23 cellular contexts compared by ENCODE assay signal in genomic region chr12:12810507-12811143, GRCh38. TPM values are rescaled to one million over a fixed set of nuclear protein-coding genes. Genes with fewer than 3 reads are reported as not detected.
DNase-seq lines count a peak whose midpoint lies in the region; ATAC-seq and TF ChIP-seq lines count a peak whose summit lies in the region.
"Had no signal": no experiment of that assay in that cellular context is flagged by ENCODE, and none has a peak within 500 bp of the region (broad histone marks: within the 10 kb centered on the region; RNA-seq: fewer than 3 reads in every experiment).

No MANE protein-coding gene starts in this region.

- TF ChIP-seq EP300 in Ishikawa (IDR thresholded peaks at IDR 0.05; ENCODE audit: borderline replicate concordance), result no peak; the same call in 1 of the 2 replicates

- TF ChIP-seq CTCF in right atrium auricular region (IDR thresholded peaks at IDR 0.05), result no peak
- no peak for TF ChIP-seq CTCF in endodermal cell (conservative IDR thresholded peaks at IDR 0.05)
- TF ChIP-seq CTCF in GM10266 (IDR thresholded peaks at IDR 0.05; ENCODE audit: control insufficient read depth, insufficient read depth, low read depth, missing control alignments), result no peak
- TF ChIP-seq CTCF in glutamatergic neuron (IDR thresholded peaks at IDR 0.05; ENCODE audit: partially characterized antibody, unreplicated experiment), result no peak

- intact Hi-C loops in Right ventricle myocardium superior (cut with DNase I), result no loop called here

- ATAC-seq in Right ventricle myocardium superior (ENCODE audit: poor library complexity) (no peak), HG03108 (IDR thresholded peaks at IDR 0.05; ENCODE audit: unreplicated experiment) (no peak)
- ATAC-seq: body of pancreas, left colon, mucosa of descending colon had no signal

- H3K27ac Mint-ChIP-seq in endodermal cell (no peak overlapping the region), glutamatergic neuron (ENCODE audit: unreplicated experiment) (no peak overlapping the region)

- H3K4me1 ChIP-seq in right atrium auricular region, result peaks cover 0 to 38% of the 10 kb centered on the region in 2 donors
- H3K4me1 ChIP-seq in endodermal cell (ENCODE audit: control insufficient read depth, insufficient read depth, low read length), result peaks cover 6% of the 10 kb centered on the region

- TF ChIP-seq RAD21 in Ishikawa (IDR thresholded peaks at IDR 0.05; ENCODE audit: low read depth), result no peak

- WGBS in endodermal cell (ENCODE audit: insufficient coverage in 1 of 2, insufficient read length in 1 of 2), 2 experiments, result 73 to 87% methylated on average over 11 to 12 of the region's 12 CpGs

- no peaks in the 10 kb centered on the region for H3K9me3 Mint-ChIP-seq in endodermal cell
- no peaks in the 10 kb centered on the region for H3K9me3 Mint-ChIP-seq in glutamatergic neuron (ENCODE audit: unreplicated experiment)
- H3K9me3 Mint-ChIP-seq: activated naive CD4-positive, alpha-beta T cell treated with anti-CD3 and anti-CD28 coated beads for 36 hours had no signal

- DNase-seq in right atrium auricular region (ENCODE audit: low spot score), result peak; percentile 2
- no peak for DNase-seq in Right ventricle myocardium superior
- peak; percentile 65 for DNase-seq in endodermal cell
- no peak for DNase-seq in GM10266 (ENCODE audit: extremely low spot score)
- no peak for DNase-seq in glutamatergic neuron
- DNase-seq: activated CD4-positive, alpha-beta T cell treated with anti-CD3 and anti-CD28 coated beads for 48 hours; activated naive CD4-positive, alpha-beta T cell treated with anti-CD3 and anti-CD28 coated beads for 36 hours; BE2C; colonic mucosa; H7; Karpas-422; left colon; mucosa of descending colon; NCI-H1105 treated with DMSO at 0.1 percent for 48 hours; PC-9; stimulated activated CD4-positive, alpha-beta T cell treated with anti-CD3 and anti-CD28 coated beads, Interleukin-4, amount 100 ng/mL, for 4 hours; stimulated activated CD8-positive, alpha-beta memory T cell treated with anti-CD3 and anti-CD28 coated beads, Interleukin-4, amount 100 ng/mL, for 48 hours; T1000 had no signal

- H3K9me3 ChIP-seq in right atrium auricular region, result no peaks in the 10 kb centered on the region
- no peaks in the 10 kb centered on the region for H3K9me3 ChIP-seq in endodermal cell (ENCODE audit: control insufficient read depth, low read length)
- H3K9me3 ChIP-seq: BE2C, body of pancreas, colonic mucosa, mucosa of descending colon, thoracic aorta had no signal

- H3K4me1 Mint-ChIP-seq in endodermal cell (peaks cover 49% of the 10 kb centered on the region), glutamatergic neuron (ENCODE audit: low read depth, unreplicated experiment) (peaks cover 4% of the 10 kb centered on the region)

- H3K9ac ChIP-seq in endodermal cell (ENCODE audit: extremely low read depth, low read length, poor library complexity, severe bottlenecking), result no peak overlapping the region

- no peaks in the 10 kb centered on the region for H3K27me3 ChIP-seq in right atrium auricular region
- H3K27me3 ChIP-seq in endodermal cell (ENCODE audit: control insufficient read depth, insufficient read depth, low read length, poor library complexity, severe bottlenecking), result no peaks in the 10 kb centered on the region
- H3K27me3 ChIP-seq: BE2C, body of pancreas, colonic mucosa had no signal

- H3K27ac ChIP-seq in right atrium auricular region (no peak overlapping the region), endodermal cell (ENCODE audit: low read depth, low read length) (no peak overlapping the region)
- H3K27ac ChIP-seq: colonic mucosa, HL-60, PC-9, thoracic aorta had no signal

- H3K36me3 Mint-ChIP-seq in endodermal cell (ENCODE audit: low read depth) (peaks cover 14% of the 10 kb centered on the region), glutamatergic neuron (ENCODE audit: unreplicated experiment) (no peaks in the 10 kb centered on the region)

- H3K4me3 Mint-ChIP-seq in endodermal cell (no peak overlapping the region), glutamatergic neuron (ENCODE audit: unreplicated experiment) (no peak overlapping the region)
- H3K4me3 Mint-ChIP-seq: activated naive CD4-positive, alpha-beta T cell treated with anti-CD3 and anti-CD28 coated beads for 36 hours had no signal

- H3K27me3 Mint-ChIP-seq in endodermal cell (ENCODE audit: insufficient read depth) (no peaks in the 10 kb centered on the region), glutamatergic neuron (ENCODE audit: unreplicated experiment) (peaks cover 5% of the 10 kb centered on the region)

- H3K36me3 ChIP-seq in right atrium auricular region, result no peaks in the 10 kb centered on the region
- peaks cover 14% of the 10 kb centered on the region for H3K36me3 ChIP-seq in endodermal cell (ENCODE audit: control insufficient read depth, insufficient read depth, low read length)
- H3K36me3 ChIP-seq: colonic mucosa, thoracic aorta had no signal

- H3K4me3 ChIP-seq in right atrium auricular region (no peak overlapping the region), endodermal cell (ENCODE audit: low read length) (no peak overlapping the region)
- H3K4me3 ChIP-seq: body of pancreas, colonic mucosa, mucosa of descending colon, PC-9, thoracic aorta had no signal

TF ChIP-seq in Ishikawa, 13 proteins besides CTCF, POLR2A, EP300 and RAD21:
- TF ChIP-seq YY1 (IDR thresholded peaks at IDR 0.05; ENCODE audit: low read depth) (no peak), TAF1 (IDR thresholded peaks at IDR 0.05; ENCODE audit: low read depth) (no peak), CEBPB (IDR thresholded peaks at IDR 0.05) (no peak), REST (IDR thresholded peaks at IDR 0.05; ENCODE audit: low read depth) (no peak), USF1 (IDR thresholded peaks at IDR 0.05) (peak; percentile 18; the same call in 1 of the 2 replicates), FOXM1 (IDR thresholded peaks at IDR 0.05; ENCODE audit: borderline replicate concordance, low read depth) (no peak), TCF12 (IDR thresholded peaks at IDR 0.05; ENCODE audit: low read depth) (peak; percentile 84), NFIC (IDR thresholded peaks at IDR 0.05) (peak; percentile 84), MAX (IDR thresholded peaks at IDR 0.05) (no peak), EGR1 (IDR thresholded peaks at IDR 0.05) (no peak), TEAD4 (IDR thresholded peaks at IDR 0.05) (peak; percentile 47; the same call in 1 of the 2 replicates), ZBTB7A (IDR thresholded peaks at IDR 0.05; ENCODE audit: low read depth) (no peak), CREB1 (IDR thresholded peaks at IDR 0.05; ENCODE audit: low read depth) (no peak)

RNA-seq across cellular contexts. Expression of gene DDX47, which starts 2.5 kb away (rescaled TPM):
- total RNA-seq in right atrium auricular region (10 to 100 TPM; 24.1 to 35.6 TPM), Right ventricle myocardium superior (24.9 TPM), endodermal cell (100 to 1,000 TPM in 1 of 2 donors, 10 to 100 TPM in 1; 92.3 to 154 TPM), glutamatergic neuron (ENCODE audit: unreplicated experiment) (31.0 TPM)
- 65.1 TPM for polyA plus RNA-seq in endodermal cell (2013, experiment 1 of 2)
- 59.8 TPM for polyA plus RNA-seq in endodermal cell (2013, experiment 2 of 2)

RNA-seq across cellular contexts. Expression of gene APOLD1, which starts 25.2 kb away (rescaled TPM):
- total RNA-seq in right atrium auricular region, result 10 to 100 TPM; 49.9 to 70.2 TPM
- total RNA-seq in Right ventricle myocardium superior, result 18.8 TPM
- total RNA-seq in endodermal cell, result 1 to 10 TPM; 1.8 to 3.2 TPM
- 8.8 TPM for polyA plus RNA-seq in endodermal cell (2013, experiment 1 of 2)
- 7.7 TPM for polyA plus RNA-seq in endodermal cell (2013, experiment 2 of 2)
- total RNA-seq in glutamatergic neuron (ENCODE audit: unreplicated experiment), result 0.86 TPM

Comparison
In these comparisons a context has a peak if more than half of its experiments do, and no peak if none do; other contexts are left out.
1. DNase-seq: peak in right atrium auricular region (single experiment) and endodermal cell (single experiment); none in Right ventricle myocardium superior (single experiment), GM10266 (single experiment) and glutamatergic neuron (single experiment).